ENCODE assay signal across 1 cellular context in genomic region chr15:63860161-63860954, GRCh38.
TF ChIP-seq lines count a peak whose summit lies in the region.

No MANE protein-coding gene starts in this region.

TF ChIP-seq in HepG2, 621 proteins besides CTCF, POLR2A, EP300 and RAD21 (continued from another document):
- no peak for TF ChIP-seq ZNF770 (CRISPR knock-in tag; IDR thresholded peaks at IDR 0.05)
- no peak for TF ChIP-seq CHCHD3 (CRISPR knock-in tag; IDR thresholded peaks at IDR 0.05)
- TF ChIP-seq NFIC (IDR thresholded peaks at IDR 0.05; ENCODE audit: low read length) = no peak
- no peak for TF ChIP-seq ELF3 (CRISPR knock-in tag; IDR thresholded peaks at IDR 0.05)
- TF ChIP-seq BORCS8-MEF2B (CRISPR knock-in tag; IDR thresholded peaks at IDR 0.05) = no peak
- no peak for TF ChIP-seq ZNF3 (CRISPR knock-in tag; IDR thresholded peaks at IDR 0.05)
- no peak for TF ChIP-seq ZNF672 (CRISPR knock-in tag; IDR thresholded peaks at IDR 0.05)
- TF ChIP-seq NFRKB (IDR thresholded peaks at IDR 0.05) = no peak
- no peak for TF ChIP-seq ZFP41 (CRISPR knock-in tag; IDR thresholded peaks at IDR 0.05; ENCODE audit: borderline replicate concordance)
